Comparison of ENCODE assay signal across 24 cellular contexts in the genomic region with DNA sequence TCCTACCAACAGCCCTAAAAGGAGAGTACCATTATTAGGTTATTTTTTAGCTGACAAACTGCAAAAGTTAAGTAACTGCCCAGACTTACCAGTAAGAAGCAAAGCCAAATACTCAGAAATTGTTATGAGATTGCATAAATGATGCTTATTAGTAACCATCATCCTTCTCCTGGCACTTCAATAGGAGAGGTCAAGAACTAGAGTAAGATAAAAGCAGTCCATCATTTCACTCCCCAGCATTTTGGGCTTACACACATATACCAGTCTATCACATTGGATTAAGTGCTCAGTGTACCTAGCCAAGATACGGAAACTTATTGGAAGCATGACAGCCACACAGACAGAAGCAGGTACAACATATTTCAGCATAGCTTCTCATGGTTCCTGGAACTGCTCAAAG.
A peak's percentile ranks its signal among the peaks of the same experiment; 100 is the strongest.
DNase-seq lines count a peak whose midpoint lies in the region; FAIRE-seq and TF ChIP-seq lines count a peak whose summit lies in the region.
"Had no signal": no experiment of that assay in that cellular context is flagged by ENCODE, and none has a peak within 500 bp of the region (broad histone marks: within the 10 kb centered on the region; RNA-seq: fewer than 3 reads in every experiment).

No MANE protein-coding gene starts in this region.

- H4K20me1 ChIP-seq in astrocyte (ENCODE audit: insufficient read depth, low read length), result no peaks in the 10 kb centered on the region
- H4K20me1 ChIP-seq: BLaER1 had no signal

- H3K4me2 ChIP-seq in astrocyte (ENCODE audit: low read length), result peak overlapping the region; percentile 26
- H3K4me2 ChIP-seq: BLaER1 had no signal

- H3K9ac ChIP-seq in astrocyte (ENCODE audit: low read length), result no peak overlapping the region
- H3K9ac ChIP-seq: BLaER1 had no signal

- no peak for DNase-seq in astrocyte (ENCODE audit: low read depth)
- no peak for DNase-seq in GOT3 (lab: John Stamatoyannopoulos, UW)
- no peak for DNase-seq in NOMO-1 treated with dmso at 0.1 percent for 144 hours (lab: John Stamatoyannopoulos, UW; ENCODE audit: unreplicated experiment)
- no peak for DNase-seq in RKO (ENCODE audit: low spot score)
- DNase-seq: 8988T; ACHN; BE2C; C1 segment of cervical spinal cord; CD4-positive, alpha-beta memory T cell; CD4-positive, CD25-positive, alpha-beta regulatory T cell; CD8-positive, alpha-beta memory T cell; COR-L47; DMS 273 treated with DMSO at 0.1 percent for 48 hours; DMS153; DMS53; DMS79 treated with DMSO at 0.1 percent for 48 hours; GF-D8 had no signal

- H3K36me3 Mint-ChIP-seq in astrocyte (ENCODE audit: low read depth, unreplicated experiment), result no peaks in the 10 kb centered on the region
- no peaks in the 10 kb centered on the region for H3K36me3 Mint-ChIP-seq in nephron (ENCODE audit: low read depth)
- H3K36me3 Mint-ChIP-seq: CD14-positive monocyte; CD4-positive, alpha-beta memory T cell; CD4-positive, CD25-positive, alpha-beta regulatory T cell; CD8-positive, alpha-beta memory T cell had no signal

- H3K27me3 Mint-ChIP-seq in astrocyte (ENCODE audit: low read depth, unreplicated experiment) (no peaks in the 10 kb centered on the region), nephron (ENCODE audit: low read depth) (no peaks in the 10 kb centered on the region)

- no peaks in the 10 kb centered on the region for H3K9me3 ChIP-seq in astrocyte (ENCODE audit: insufficient read depth, low read depth, low read length)
- H3K9me3 ChIP-seq: BE2C had no signal

- H3K9me3 Mint-ChIP-seq in astrocyte (ENCODE audit: unreplicated experiment) (no peaks in the 10 kb centered on the region), nephron (no peaks in the 10 kb centered on the region)
- H3K9me3 Mint-ChIP-seq: CD4-positive, alpha-beta memory T cell had no signal

- H3K27me3 ChIP-seq in astrocyte (ENCODE audit: insufficient read depth, low read length), result no peaks in the 10 kb centered on the region
- H3K27me3 ChIP-seq: BE2C, BLaER1 had no signal

- no peak for FAIRE-seq in astrocyte (lab: Jason Lieb, UNC)
- FAIRE-seq: A204.1, G401.6, GM12891, GM19239 had no signal

- H3K4me1 Mint-ChIP-seq in astrocyte (ENCODE audit: low read depth, unreplicated experiment), result peaks cover 24% of the 10 kb centered on the region
- peaks cover 23% of the 10 kb centered on the region for H3K4me1 Mint-ChIP-seq in nephron
- H3K4me1 Mint-ChIP-seq: CD14-positive monocyte; CD4-positive, alpha-beta memory T cell; CD4-positive, CD25-positive, alpha-beta regulatory T cell; CD8-positive, alpha-beta memory T cell had no signal

- H3K36me3 ChIP-seq in astrocyte (ENCODE audit: insufficient read depth, low read length), result no peaks in the 10 kb centered on the region
- H3K36me3 ChIP-seq: BE2C, BLaER1 had no signal

- no peaks in the 10 kb centered on the region for H3K79me2 ChIP-seq in astrocyte (ENCODE audit: insufficient read depth, low read length)

- TF ChIP-seq CTCF in astrocyte (IDR thresholded peaks at IDR 0.05; ENCODE audit: insufficient read depth, low read depth, low read length) (no peak), nephron (IDR thresholded peaks at IDR 0.05; ENCODE audit: unreplicated experiment in 3 of 3) (no peak)

- H3K4me3 Mint-ChIP-seq in astrocyte (ENCODE audit: unreplicated experiment) (no peak overlapping the region), nephron (no peak overlapping the region)
- H3K4me3 Mint-ChIP-seq: CD14-positive monocyte; CD4-positive, alpha-beta memory T cell; CD4-positive, CD25-positive, alpha-beta regulatory T cell; CD8-positive, alpha-beta memory T cell had no signal

- no peak overlapping the region for H2AFZ ChIP-seq in astrocyte (ENCODE audit: low read depth, low read length)

- no peak overlapping the region for H3K4me3 ChIP-seq in astrocyte (ENCODE audit: insufficient read depth, low read depth, low read length)
- H3K4me3 ChIP-seq: BLaER1 had no signal

- H3K27ac Mint-ChIP-seq in astrocyte (ENCODE audit: unreplicated experiment) (no peak overlapping the region), nephron (peak overlapping the region in 2 of 3 experiments; percentile 4 to 61)
- H3K27ac Mint-ChIP-seq: CD14-positive monocyte; CD4-positive, alpha-beta memory T cell; CD4-positive, CD25-positive, alpha-beta regulatory T cell; CD8-positive, alpha-beta memory T cell had no signal

- H3K4me1 ChIP-seq in astrocyte (ENCODE audit: insufficient read depth, low read length), result peaks cover 6% of the 10 kb centered on the region
- H3K4me1 ChIP-seq: BE2C had no signal

- H3K27ac ChIP-seq in astrocyte (ENCODE audit: low read depth, low read length), result no peak overlapping the region
- H3K27ac ChIP-seq: BLaER1 had no signal
